ENCODE assay signal across 8 cellular contexts in the genomic region with DNA sequence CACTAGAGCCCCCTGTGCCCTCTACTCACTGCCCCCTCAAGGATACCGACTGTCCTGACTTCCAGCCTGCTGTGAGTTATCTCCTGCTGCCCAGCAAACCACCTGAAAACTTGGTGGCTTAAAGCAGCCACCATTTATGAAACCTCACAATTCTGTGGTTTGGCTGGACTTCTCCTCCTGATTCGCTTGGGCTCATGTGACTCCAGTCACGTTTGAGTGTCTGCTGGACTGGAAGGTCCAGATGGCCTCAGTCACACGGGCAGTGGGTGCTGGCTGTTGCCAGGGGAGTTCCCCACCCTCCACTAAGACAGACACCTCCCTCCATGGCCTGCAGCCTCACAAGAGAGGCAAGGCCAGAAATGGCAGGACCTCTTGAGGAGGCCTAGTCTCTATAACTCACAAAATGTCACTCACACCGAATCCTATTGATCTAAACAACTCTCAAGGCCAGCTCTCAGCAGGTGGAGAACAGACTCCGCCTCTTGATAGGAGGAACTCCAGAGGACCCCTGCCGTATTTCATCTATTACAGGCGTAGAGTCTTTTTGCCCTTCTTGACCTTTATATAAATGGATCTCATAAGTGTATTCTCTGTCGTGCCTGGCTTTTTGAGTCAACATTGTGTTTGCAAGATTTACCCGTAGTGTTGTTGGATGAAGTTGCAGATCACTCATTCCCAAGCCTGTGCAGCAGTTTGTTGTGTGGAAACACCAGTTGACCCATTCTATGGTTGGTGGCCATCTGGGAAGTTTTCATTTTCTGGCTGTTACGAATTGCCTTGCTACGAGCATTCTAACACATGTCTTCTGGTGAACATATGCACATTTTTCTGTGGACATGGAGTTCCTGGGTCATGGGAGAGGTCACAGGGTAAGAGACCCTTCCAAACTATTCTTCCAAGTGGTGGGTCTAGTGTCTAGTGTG. TPM values are rescaled to one million over a fixed set of nuclear protein-coding genes. Genes with fewer than 3 reads are reported as not detected.
A peak's percentile ranks its signal among the peaks of the same experiment; 100 is the strongest.
DNase-seq lines count a peak whose midpoint lies in the region; ATAC-seq and TF ChIP-seq lines count a peak whose summit lies in the region.

No MANE protein-coding gene starts in this region.

- TF ChIP-seq CTCF in Peyer's patch (IDR thresholded peaks at IDR 0.05) = no peak

- peak overlapping the region in 2 of 4 donors; percentile 18 to 30 for H3K27ac ChIP-seq in Peyer's patch

- DNase-seq in HCEC 1CT (peak; percentile 35), Peyer's patch (peak in 2 of 3 donors; percentile 25 to 73), medulla oblongata (ENCODE audit: extremely low spot score) (peak; percentile 59), NCI-H1436 (lab: John Stamatoyannopoulos, UW) (no peak), amygdala (lab: John Stamatoyannopoulos, UW) (no peak), HuH-7 (ENCODE audit: low spot score) (no peak)

- no peak for TF ChIP-seq POLR2A in Peyer's patch (IDR thresholded peaks at IDR 0.05)

- H3K4me1 ChIP-seq in Peyer's patch = peaks cover 0 to 41% (median 0%) of the 10 kb centered on the region in 4 donors

- peaks cover 0 to 31% (median 0%) of the 10 kb centered on the region in 3 donors for H3K36me3 ChIP-seq in Peyer's patch

- no peaks in the 10 kb centered on the region for H3K9me3 ChIP-seq in Peyer's patch

- H3K4me3 ChIP-seq in Peyer's patch = no peak overlapping the region

- H3K27me3 ChIP-seq in Peyer's patch = no peaks in the 10 kb centered on the region

- ATAC-seq in GM18502 (IDR thresholded peaks at IDR 0.05; ENCODE audit: poor library complexity, unreplicated experiment) (peak; percentile 70), HG03342 (IDR thresholded peaks at IDR 0.05; ENCODE audit: unreplicated experiment) (no peak)

RNA-seq across cellular contexts. Expression of a gene that starts 48.3 kb away (rescaled TPM):
- 10 to 100 TPM; 40.4 to 86.7 (median 73.2) TPM for total RNA-seq in Peyer's patch

Comparison
In these comparisons a context has a peak if more than half of its experiments do, and no peak if none do; other contexts are left out.
1. DNase-seq: peak in HCEC 1CT (single experiment), Peyer's patch (2 of 3) and medulla oblongata (single experiment); none in NCI-H1436 (single experiment), amygdala (0 of 56) and HuH-7 (single experiment).